10 cellular contexts compared by ENCODE assay signal in genomic region chr3:155026999-155027591, GRCh38. TPM values are rescaled to one million over a fixed set of nuclear protein-coding genes. Genes with fewer than 3 reads are reported as not detected.
DNase-seq lines count a peak whose midpoint lies in the region; ATAC-seq, FAIRE-seq and TF ChIP-seq lines count a peak whose summit lies in the region.
"Had no signal": no experiment of that assay in that cellular context is flagged by ENCODE, and none has a peak within 500 bp of the region (broad histone marks: within the 10 kb centered on the region; RNA-seq: fewer than 3 reads in every experiment).

No MANE protein-coding gene starts in this region.

- H3K4me3 ChIP-seq in trophoblast cell (ENCODE audit: low read depth, low read length) (no peak overlapping the region), kidney (ENCODE audit: low read length in 2 of 2) (no peak overlapping the region)

- no peaks in the 10 kb centered on the region for H3K79me2 ChIP-seq in trophoblast cell (ENCODE audit: control insufficient read depth, insufficient read depth, low read length, poor library complexity)

- intact Hi-C loops in dendritic cell treated with granulocyte-macrophage colony-stimulating factor and Interleukin-4, amounts not matched to agents 40 ng/mL and 50 ng/mL, for 4 days (cut with micrococcal nuclease), result no loop called here
- intact Hi-C loops in activated T-helper 2 cell treated with anti-CD3 and anti-CD28 coated beads, Interferon-gamma antibody, Interleukin-2, Interleukin-4, amounts not matched to agents 10 μg/mL and 5 μg/mL and 100 μg/mL, durations not matched to agents 14 hours and 24 hours and 36 hours (cut with micrococcal nuclease), result no loop called here
- intact Hi-C loops in kidney (cut with DNase I), result no loop called here

- H3K27me3 ChIP-seq in trophoblast cell (ENCODE audit: insufficient read depth, low read length), result no peaks in the 10 kb centered on the region

- H3K36me3 Mint-ChIP-seq in dendritic cell treated with granulocyte-macrophage colony-stimulating factor and Interleukin-4, amounts not matched to agents 40 ng/mL and 50 ng/mL, for 4 days (ENCODE audit: low read depth), result no peaks in the 10 kb centered on the region
- H3K36me3 Mint-ChIP-seq in activated T-helper 2 cell treated with anti-CD3 and anti-CD28 coated beads, Interferon-gamma antibody, Interleukin-2, Interleukin-4, amounts not matched to agents 10 μg/mL and 5 μg/mL and 100 μg/mL, durations not matched to agents 14 hours and 24 hours and 36 hours (ENCODE audit: low read depth), result no peaks in the 10 kb centered on the region

- H2BK120ac ChIP-seq in trophoblast cell (ENCODE audit: insufficient read depth, low read length, poor library complexity), result peak overlapping the region; percentile 51

- H3K27ac ChIP-seq in trophoblast cell (ENCODE audit: low read depth, low read length) (no peak overlapping the region), kidney (ENCODE audit: low read depth in 2 of 2, low read length in 2 of 2) (no peak overlapping the region)

- H2BK12ac ChIP-seq in trophoblast cell (ENCODE audit: low read length), result peak overlapping the region; percentile 95

- H3K9me3 ChIP-seq in trophoblast cell (ENCODE audit: insufficient read depth, low read depth, low read length) (no peaks in the 10 kb centered on the region), kidney (ENCODE audit: control insufficient read depth in 1 of 2, low read length in 2 of 2) (no peaks in the 10 kb centered on the region)

- no CpG with 5 or more reads among the region's 2 CpGs for WGBS in trophoblast cell (ENCODE audit: extremely low coverage, insufficient coverage, insufficient read length)

- H2AK5ac ChIP-seq in trophoblast cell (ENCODE audit: low read length), result no peak overlapping the region

- TF ChIP-seq CTCF in kidney (IDR thresholded peaks at IDR 0.05; ENCODE audit: borderline replicate concordance, extremely low read depth, insufficient read depth), result no peak

- no peak overlapping the region for H3K18ac ChIP-seq in trophoblast cell (ENCODE audit: low read length)

- H3K4me3 Mint-ChIP-seq in dendritic cell treated with granulocyte-macrophage colony-stimulating factor and Interleukin-4, amounts not matched to agents 40 ng/mL and 50 ng/mL, for 4 days, result no peak overlapping the region
- no peak overlapping the region for H3K4me3 Mint-ChIP-seq in activated T-helper 2 cell treated with anti-CD3 and anti-CD28 coated beads, Interferon-gamma antibody, Interleukin-2, Interleukin-4, amounts not matched to agents 10 μg/mL and 5 μg/mL and 100 μg/mL, durations not matched to agents 14 hours and 24 hours and 36 hours (ENCODE audit: low read depth)

- H4K12ac ChIP-seq in trophoblast cell (ENCODE audit: low read depth, low read length), result no peak overlapping the region

- no peak overlapping the region for H2AFZ ChIP-seq in trophoblast cell (ENCODE audit: insufficient read depth, low read length, poor library complexity)

- no peak for ATAC-seq in GM21390 (IDR thresholded peaks at IDR 0.05; ENCODE audit: unreplicated experiment)
- ATAC-seq: PC-3 had no signal

- FAIRE-seq in G401.6 (lab: Jason Lieb, UNC) (peak; percentile 100), kidney (lab: Jason Lieb, UNC) (no peak)

- H3K4me1 ChIP-seq in trophoblast cell (ENCODE audit: control insufficient read depth in 1 of 2, insufficient read depth in 2 of 2, low read length in 2 of 2), result peaks cover 12 to 23% of the 10 kb centered on the region in 2 experiments
- H3K4me1 ChIP-seq in kidney (ENCODE audit: control insufficient read depth in 1 of 2, insufficient read depth in 1 of 2, low read depth in 1 of 2, low read length in 2 of 2), result no peaks in the 10 kb centered on the region

- peak; percentile 50 to 80 for DNase-seq in NOMO-1 (lab: John Stamatoyannopoulos, UW; ENCODE audit: unreplicated experiment in 2 of 2)
- DNase-seq in trophoblast cell, result no peak
- DNase-seq in stimulated activated CD4-positive, alpha-beta T cell treated with anti-CD3 and anti-CD28 coated beads, Interleukin-2, amount 100 ng/mL, for 24 hours, result no peak
- DNase-seq in activated T-helper 2 cell treated with anti-CD3 and anti-CD28 coated beads, Interferon-gamma antibody, Interleukin-2, Interleukin-4, amounts not matched to agents 10 μg/mL and 5 μg/mL and 100 μg/mL, durations not matched to agents 14 hours and 24 hours and 36 hours (ENCODE audit: low spot score), result no peak
- no peak for DNase-seq in kidney
- DNase-seq: activated CD4-positive, alpha-beta T cell treated with anti-CD3 and anti-CD28 coated beads for 48 hours; PC-3 had no signal

- no peak overlapping the region for H3K23ac ChIP-seq in trophoblast cell (ENCODE audit: low read length)

- H4K91ac ChIP-seq in trophoblast cell (ENCODE audit: low read depth, low read length), result no peak overlapping the region

- H3K27me3 Mint-ChIP-seq in dendritic cell treated with granulocyte-macrophage colony-stimulating factor and Interleukin-4, amounts not matched to agents 40 ng/mL and 50 ng/mL, for 4 days, result no peaks in the 10 kb centered on the region
- no peaks in the 10 kb centered on the region for H3K27me3 Mint-ChIP-seq in activated T-helper 2 cell treated with anti-CD3 and anti-CD28 coated beads, Interferon-gamma antibody, Interleukin-2, Interleukin-4, amounts not matched to agents 10 μg/mL and 5 μg/mL and 100 μg/mL, durations not matched to agents 14 hours and 24 hours and 36 hours (ENCODE audit: low read depth)

- H4K8ac ChIP-seq in trophoblast cell (ENCODE audit: low read depth, low read length), result peak overlapping the region; percentile 73

- H3K14ac ChIP-seq in trophoblast cell (ENCODE audit: low read length), result no peak overlapping the region

- H2BK5ac ChIP-seq in trophoblast cell (ENCODE audit: low read depth, low read length, poor library complexity), result no peak overlapping the region

- peaks cover 20% of the 10 kb centered on the region for H3K79me1 ChIP-seq in trophoblast cell (ENCODE audit: low read length)

- no peak overlapping the region for H3K4me2 ChIP-seq in trophoblast cell (ENCODE audit: low read length)

- H3K36me3 ChIP-seq in trophoblast cell (ENCODE audit: control insufficient read depth in 1 of 2, insufficient read depth in 2 of 2, low read length in 2 of 2), result no peaks in the 10 kb centered on the region
- H3K36me3 ChIP-seq in kidney (ENCODE audit: control insufficient read depth in 1 of 2, insufficient read depth in 2 of 2, low read length in 2 of 2), result no peaks in the 10 kb centered on the region

- H3K4me1 Mint-ChIP-seq in dendritic cell treated with granulocyte-macrophage colony-stimulating factor and Interleukin-4, amounts not matched to agents 40 ng/mL and 50 ng/mL, for 4 days (ENCODE audit: low read depth), result peaks cover 38% of the 10 kb centered on the region
- H3K4me1 Mint-ChIP-seq in activated T-helper 2 cell treated with anti-CD3 and anti-CD28 coated beads, Interferon-gamma antibody, Interleukin-2, Interleukin-4, amounts not matched to agents 10 μg/mL and 5 μg/mL and 100 μg/mL, durations not matched to agents 14 hours and 24 hours and 36 hours (ENCODE audit: low read depth), result no peaks in the 10 kb centered on the region

- H3K9me3 Mint-ChIP-seq in dendritic cell treated with granulocyte-macrophage colony-stimulating factor and Interleukin-4, amounts not matched to agents 40 ng/mL and 50 ng/mL, for 4 days, result no peaks in the 10 kb centered on the region
- no peaks in the 10 kb centered on the region for H3K9me3 Mint-ChIP-seq in activated T-helper 2 cell treated with anti-CD3 and anti-CD28 coated beads, Interferon-gamma antibody, Interleukin-2, Interleukin-4, amounts not matched to agents 10 μg/mL and 5 μg/mL and 100 μg/mL, durations not matched to agents 14 hours and 24 hours and 36 hours

- H3K4ac ChIP-seq in trophoblast cell (ENCODE audit: low read depth, low read length), result no peak overlapping the region

- H3K27ac Mint-ChIP-seq in dendritic cell treated with granulocyte-macrophage colony-stimulating factor and Interleukin-4, amounts not matched to agents 40 ng/mL and 50 ng/mL, for 4 days, result peak overlapping the region; percentile 84
- H3K27ac Mint-ChIP-seq in activated T-helper 2 cell treated with anti-CD3 and anti-CD28 coated beads, Interferon-gamma antibody, Interleukin-2, Interleukin-4, amounts not matched to agents 10 μg/mL and 5 μg/mL and 100 μg/mL, durations not matched to agents 14 hours and 24 hours and 36 hours, result no peak overlapping the region

- H3K9ac ChIP-seq in trophoblast cell (ENCODE audit: low read length), result no peak overlapping the region
- no peak overlapping the region for H3K9ac ChIP-seq in kidney (ENCODE audit: low read length in 2 of 2)

RNA-seq across cellular contexts. Expression of gene MME, which starts 53.0 kb away (rescaled TPM):
- 50.0 and 50.8 TPM in 2 replicates for polyA plus RNA-seq in trophoblast cell (2013)
- total RNA-seq in activated T-helper 2 cell treated with anti-CD3 and anti-CD28 coated beads, Interferon-gamma antibody, Interleukin-2, Interleukin-4, amounts not matched to agents 10 μg/mL and 5 μg/mL and 100 μg/mL, durations not matched to agents 14 hours and 24 hours and 36 hours, result not detected in 2 replicates
- 8.4 TPM for total RNA-seq in kidney
- 126 TPM for polyA plus RNA-seq in kidney (ENCODE audit: insufficient read depth, low read depth, low replicate concordance)

Comparison
In these comparisons a context has a peak if more than half of its experiments do, and no peak if none do; other contexts are left out.
1. DNase-seq: peak in NOMO-1 (2 of 2); none in trophoblast cell (0 of 2), stimulated activated CD4-positive, alpha-beta T cell treated with anti-CD3 and anti-CD28 coated beads, Interleukin-2, amount 100 ng/mL, for 24 hours (0 of 2), activated T-helper 2 cell treated with anti-CD3 and anti-CD28 coated beads, Interferon-gamma antibody, Interleukin-2, Interleukin-4, amounts not matched to agents 10 μg/mL and 5 μg/mL and 100 μg/mL, durations not matched to agents 14 hours and 24 hours and 36 hours (single experiment) and kidney (single experiment).